8 cellular contexts compared by ENCODE assay signal in genomic region chr2:48036312-48036711, GRCh38.
"Had no signal": no experiment of that assay in that cellular context is flagged by ENCODE, and none has a peak within 500 bp of the region (broad histone marks: within the 10 kb centered on the region; RNA-seq: fewer than 3 reads in every experiment).

No MANE protein-coding gene starts in this region.

- FAIRE-seq: G401.6, GM12878, GM12891, GM12892, GM18507, GM19239 had no signal

- H3K4me3 ChIP-seq: GM12878 had no signal

- ATAC-seq: GM12878 had no signal

- DNase-seq: GDM1, GF-D8 had no signal
